In genomic region chr1:212976586-212976985, GRCh38 we compare ENCODE assay signal across 21 cellular contexts. TPM values are rescaled to one million over a fixed set of nuclear protein-coding genes. Genes with fewer than 3 reads are reported as not detected.
DNase-seq lines count a peak whose midpoint lies in the region; ATAC-seq and TF ChIP-seq lines count a peak whose summit lies in the region.
"Had no signal": no experiment of that assay in that cellular context is flagged by ENCODE, and none has a peak within 500 bp of the region (broad histone marks: within the 10 kb centered on the region; RNA-seq: fewer than 3 reads in every experiment).

No MANE protein-coding gene starts in this region.

- no peak overlapping the region for H3K9ac ChIP-seq in mesendoderm (ENCODE audit: low read length)
- H3K9ac ChIP-seq: BLaER1 had no signal

- no peak overlapping the region for H2BK5ac ChIP-seq in mesendoderm (ENCODE audit: low read length)

- H3K4me1 ChIP-seq in stomach (peaks cover 8 to 15% (median 11%) of the 10 kb centered on the region in 4 donors), mesendoderm (ENCODE audit: control insufficient read depth, low read depth, low read length) (no peaks in the 10 kb centered on the region)

- no peak overlapping the region for H3K56ac ChIP-seq in mesendoderm (ENCODE audit: low read length)

- intact Hi-C loops in activated naive CD4-positive, alpha-beta T cell treated with anti-CD3 and anti-CD28 coated beads for 36 hours (cut with micrococcal nuclease), result no loop called here
- intact Hi-C loops in stomach (cut with DNase I; ENCODE audit: low total_unique reads), result no loop called here

- no peaks in the 10 kb centered on the region for H3K4me1 Mint-ChIP-seq in activated naive CD4-positive, alpha-beta T cell treated with anti-CD3 and anti-CD28 coated beads, Interleukin-2, amount 50 U/mL, for 24 hours
- H3K4me1 Mint-ChIP-seq in activated naive CD4-positive, alpha-beta T cell treated with anti-CD3 and anti-CD28 coated beads for 36 hours (ENCODE audit: low read depth), result peaks cover 3% of the 10 kb centered on the region
- H3K4me1 Mint-ChIP-seq in activated CD8-positive, alpha-beta memory T cell treated with anti-CD3 and anti-CD28 coated beads, Interleukin-2, amount 10 ng/mL, durations not matched to agents 7 days and 5 days, result peaks cover 49% of the 10 kb centered on the region

- no peak overlapping the region for H3K4me3 Mint-ChIP-seq in activated naive CD4-positive, alpha-beta T cell treated with anti-CD3 and anti-CD28 coated beads, Interleukin-2, amount 50 U/mL, for 24 hours
- no peak overlapping the region for H3K4me3 Mint-ChIP-seq in activated naive CD4-positive, alpha-beta T cell treated with anti-CD3 and anti-CD28 coated beads for 36 hours
- no peak overlapping the region for H3K4me3 Mint-ChIP-seq in activated CD8-positive, alpha-beta memory T cell treated with anti-CD3 and anti-CD28 coated beads, Interleukin-2, amount 10 ng/mL, durations not matched to agents 7 days and 5 days
- H3K4me3 Mint-ChIP-seq: CD8-positive, alpha-beta T cell had no signal

- WGBS in stomach, 5 donors, result 88 to 94% (median 93%) methylated on average over 9 of the region's 9 CpGs
- WGBS in mesendoderm (ENCODE audit: extremely low coverage, insufficient coverage, low lambda C conversion rate), result no CpG with 5 or more reads among the region's 9 CpGs

- CTCF ChIA-PET in activated naive CD4-positive, alpha-beta T cell treated with anti-CD3 and anti-CD28 coated beads for 36 hours (lab: Charles Lee), result interaction anchor here (0.6 to 2.4 kb wide), 3 partner anchors 9 to 71 kb away, joined by 3 to 7 read pairs (median 5); no protein-coding TSS in a partner anchor
- CTCF ChIA-PET in activated CD8-positive, alpha-beta memory T cell treated with anti-CD3 and anti-CD28 coated beads, Interleukin-2, amount 10 ng/mL, durations not matched to agents 7 days and 5 days (lab: Charles Lee), result interaction anchor here (1.4 kb wide), 1 partner anchor 20 kb away, joined by 3 read pairs; no protein-coding TSS in a partner anchor

- no peaks in the 10 kb centered on the region for H3K27me3 ChIP-seq in stomach
- no peaks in the 10 kb centered on the region for H3K27me3 ChIP-seq in mesendoderm (ENCODE audit: insufficient read depth, low read length, poor library complexity)
- H3K27me3 ChIP-seq: BLaER1, MG63, Peyer's patch had no signal

- no peak for TF ChIP-seq POLR2A in stomach (IDR thresholded peaks at IDR 0.05)

- no peak overlapping the region for H4K8ac ChIP-seq in mesendoderm (ENCODE audit: low read depth, low read length)

- H3K36me3 Mint-ChIP-seq in activated naive CD4-positive, alpha-beta T cell treated with anti-CD3 and anti-CD28 coated beads, Interleukin-2, amount 50 U/mL, for 24 hours, result no peaks in the 10 kb centered on the region
- H3K36me3 Mint-ChIP-seq in activated naive CD4-positive, alpha-beta T cell treated with anti-CD3 and anti-CD28 coated beads for 36 hours (ENCODE audit: low read depth), result no peaks in the 10 kb centered on the region
- peaks cover 3% of the 10 kb centered on the region for H3K36me3 Mint-ChIP-seq in activated CD8-positive, alpha-beta memory T cell treated with anti-CD3 and anti-CD28 coated beads, Interleukin-2, amount 10 ng/mL, durations not matched to agents 7 days and 5 days
- H3K36me3 Mint-ChIP-seq: CD8-positive, alpha-beta T cell had no signal

- H3K9me3 ChIP-seq in stomach, result no peaks in the 10 kb centered on the region
- H3K9me3 ChIP-seq: BLaER1, MG63, Peyer's patch had no signal

- H3K9me3 Mint-ChIP-seq in activated naive CD4-positive, alpha-beta T cell treated with anti-CD3 and anti-CD28 coated beads, Interleukin-2, amount 50 U/mL, for 24 hours, result no peaks in the 10 kb centered on the region
- H3K9me3 Mint-ChIP-seq in activated naive CD4-positive, alpha-beta T cell treated with anti-CD3 and anti-CD28 coated beads for 36 hours, result no peaks in the 10 kb centered on the region
- H3K9me3 Mint-ChIP-seq in activated CD8-positive, alpha-beta memory T cell treated with anti-CD3 and anti-CD28 coated beads, Interleukin-2, amount 10 ng/mL, durations not matched to agents 7 days and 5 days (ENCODE audit: low read depth), result no peaks in the 10 kb centered on the region
- H3K9me3 Mint-ChIP-seq: CD8-positive, alpha-beta T cell had no signal

- no peaks in the 10 kb centered on the region for H3K79me1 ChIP-seq in mesendoderm (ENCODE audit: low read length)

- no peak for ATAC-seq in activated CD8-positive, alpha-beta memory T cell treated with anti-CD3 and anti-CD28 coated beads, Interleukin-2, amount 10 ng/mL, durations not matched to agents 7 days and 5 days
- ATAC-seq: CD8-positive, alpha-beta T cell; Right ventricle myocardium inferior had no signal

- peak overlapping the region; percentile 24 for H3K27ac Mint-ChIP-seq in activated naive CD4-positive, alpha-beta T cell treated with anti-CD3 and anti-CD28 coated beads, Interleukin-2, amount 50 U/mL, for 24 hours
- no peak overlapping the region for H3K27ac Mint-ChIP-seq in activated naive CD4-positive, alpha-beta T cell treated with anti-CD3 and anti-CD28 coated beads for 36 hours
- H3K27ac Mint-ChIP-seq in activated CD8-positive, alpha-beta memory T cell treated with anti-CD3 and anti-CD28 coated beads, Interleukin-2, amount 10 ng/mL, durations not matched to agents 7 days and 5 days, result no peak overlapping the region
- H3K27ac Mint-ChIP-seq: CD8-positive, alpha-beta T cell had no signal

- H3K23ac ChIP-seq in mesendoderm (ENCODE audit: low read length), result no peak overlapping the region

- no peak overlapping the region for H2BK15ac ChIP-seq in mesendoderm (replicated peaks; ENCODE audit: low read depth)

- no peak overlapping the region for H3K4me2 ChIP-seq in mesendoderm (ENCODE audit: low read length)
- H3K4me2 ChIP-seq: BLaER1 had no signal

- no peak overlapping the region for H2BK120ac ChIP-seq in mesendoderm (ENCODE audit: low read depth, low read length)

- H3K4ac ChIP-seq in mesendoderm (ENCODE audit: low read depth, low read length), result no peak overlapping the region

- peaks cover 2% of the 10 kb centered on the region for H3K27me3 Mint-ChIP-seq in activated naive CD4-positive, alpha-beta T cell treated with anti-CD3 and anti-CD28 coated beads, Interleukin-2, amount 50 U/mL, for 24 hours
- no peaks in the 10 kb centered on the region for H3K27me3 Mint-ChIP-seq in activated naive CD4-positive, alpha-beta T cell treated with anti-CD3 and anti-CD28 coated beads for 36 hours (ENCODE audit: low read depth)
- peaks cover under 1% of the 10 kb centered on the region for H3K27me3 Mint-ChIP-seq in activated CD8-positive, alpha-beta memory T cell treated with anti-CD3 and anti-CD28 coated beads, Interleukin-2, amount 10 ng/mL, durations not matched to agents 7 days and 5 days

- no peak for TF ChIP-seq EP300 in stomach (IDR thresholded peaks at IDR 0.05)

- no peak for TF ChIP-seq CTCF in stomach (IDR thresholded peaks at IDR 0.05)

- H3K36me3 ChIP-seq in stomach (no peaks in the 10 kb centered on the region), mesendoderm (ENCODE audit: control insufficient read depth, insufficient read depth, low read length) (peaks cover 13% of the 10 kb centered on the region)
- H3K36me3 ChIP-seq: MG63, Peyer's patch had no signal

- no peak overlapping the region for H3K27ac ChIP-seq in stomach
- H3K27ac ChIP-seq in mesendoderm (ENCODE audit: low read depth, low read length), result no peak overlapping the region
- H3K27ac ChIP-seq: BLaER1, Peyer's patch had no signal

- DNase-seq in activated naive CD4-positive, alpha-beta T cell treated with anti-CD3 and anti-CD28 coated beads for 36 hours, result no peak
- DNase-seq in activated CD8-positive, alpha-beta memory T cell treated with anti-CD3 and anti-CD28 coated beads, Interleukin-2, amount 10 ng/mL, durations not matched to agents 7 days and 5 days, result peak; percentile 36
- DNase-seq in islet precursor cell (peak; percentile 37), stomach (peak; percentile 3), mesendoderm (no peak), NCI-H1436 (lab: John Stamatoyannopoulos, UW) (no peak), H4 (ENCODE audit: low spot score) (no peak)
- DNase-seq: DMS79, HCEC 1CT, Kasumi-1, MG63, NCI-H1092, NCI-H146, NCI-H2029 treated with DMSO at 0.1 percent for 48 hours, NCI-H2171, NCI-H526, Peyer's patch had no signal

- no peak overlapping the region for H4K5ac ChIP-seq in mesendoderm (ENCODE audit: low read length)

- no peak overlapping the region for H3K18ac ChIP-seq in mesendoderm (ENCODE audit: low read length)

- H3K79me2 ChIP-seq in mesendoderm (ENCODE audit: control insufficient read depth, insufficient read depth, low read length), result no peaks in the 10 kb centered on the region

- no peak overlapping the region for H2AK5ac ChIP-seq in mesendoderm (ENCODE audit: low read length)

- H3K4me3 ChIP-seq in stomach (no peak overlapping the region), mesendoderm (ENCODE audit: low read length) (no peak overlapping the region)
- H3K4me3 ChIP-seq: BLaER1, MG63, Peyer's patch had no signal

RNA-seq across cellular contexts. Expression of gene VASH2, which starts 26.2 kb away (rescaled TPM):
- total RNA-seq in activated naive CD4-positive, alpha-beta T cell treated with anti-CD3 and anti-CD28 coated beads for 36 hours, result 1 to 10 TPM in 1 of 2 experiments, under 1 TPM in 1; 0.38 to 1.2 TPM
- under 1 TPM; 0.73 to 0.79 TPM for total RNA-seq in activated CD8-positive, alpha-beta memory T cell treated with anti-CD3 and anti-CD28 coated beads, Interleukin-2, amount 10 ng/mL, durations not matched to agents 7 days and 5 days
- 10 to 100 TPM in 1 of 5 donors, not detected in 4; 10.3 TPM for total RNA-seq in stomach
- under 1 TPM; 0.13 to 0.93 (median 0.92) TPM for polyA plus RNA-seq in stomach
- polyA plus RNA-seq in mesendoderm (2013, experiment 1 of 2), result 86.1 TPM
- polyA plus RNA-seq in mesendoderm (2013, experiment 2 of 2), result 89.3 TPM
- 0.31 and 2.5 TPM in 2 replicates for total RNA-seq in H4 (2014; rRNA removed; shearing (Covaris generic))
- total RNA-seq: CD8-positive, alpha-beta T cell had no signal

RNA-seq across cellular contexts. Expression of gene ANGEL2, which starts 39.1 kb away (rescaled TPM):
- 10 to 100 TPM; 39.5 to 42.9 TPM for total RNA-seq in activated naive CD4-positive, alpha-beta T cell treated with anti-CD3 and anti-CD28 coated beads for 36 hours
- total RNA-seq in activated CD8-positive, alpha-beta memory T cell treated with anti-CD3 and anti-CD28 coated beads, Interleukin-2, amount 10 ng/mL, durations not matched to agents 7 days and 5 days, result 10 to 100 TPM; 44.2 to 56.4 TPM
- total RNA-seq in stomach, result 100 to 1,000 TPM in 1 of 5 donors, 10 to 100 TPM in 3, 1 to 10 TPM in 1; 3.2 to 107 (median 51.9) TPM
- polyA plus RNA-seq in stomach, result 1 to 10 TPM; 6.6 to 9.8 (median 9.3) TPM
- polyA plus RNA-seq in mesendoderm (2013, experiment 1 of 2), result 20.8 TPM
- polyA plus RNA-seq in mesendoderm (2013, experiment 2 of 2), result 20.1 TPM
- 30.8 and 32.7 TPM in 2 replicates for total RNA-seq in H4 (2014; rRNA removed; shearing (Covaris generic))

Comparison
In these comparisons a context has a peak if more than half of its experiments do, and no peak if none do; other contexts are left out.
1. DNase-seq: peak in activated CD8-positive, alpha-beta memory T cell treated with anti-CD3 and anti-CD28 coated beads, Interleukin-2, amount 10 ng/mL, durations not matched to agents 7 days and 5 days (single experiment), islet precursor cell (single experiment) and stomach (single experiment); none in activated naive CD4-positive, alpha-beta T cell treated with anti-CD3 and anti-CD28 coated beads for 36 hours (single experiment), mesendoderm (single experiment), NCI-H1436 (single experiment) and H4 (single experiment).